Comparison of ENCODE assay signal across 16 cellular contexts in genomic region chr6:111717621-111718020, GRCh38.
"Had no signal": no experiment of that assay in that cellular context is flagged by ENCODE, and none has a peak within 500 bp of the region (broad histone marks: within the 10 kb centered on the region; RNA-seq: fewer than 3 reads in every experiment).

No MANE protein-coding gene starts in this region.

- H3K4me3 ChIP-seq: adrenal gland, cardiac muscle cell, esophagus muscularis mucosa, tibial artery had no signal

- H3K4me3 Mint-ChIP-seq: neural crest cell had no signal

- H3K27me3 ChIP-seq: adrenal gland, cardiac muscle cell, esophagus muscularis mucosa, tibial artery had no signal

- H3K9me3 Mint-ChIP-seq: neural crest cell had no signal

- H3K9me3 ChIP-seq: adrenal gland, esophagus muscularis mucosa, tibial artery had no signal

- DNase-seq: activated gamma-delta T cell treated with Interleukin-2 at 50 U/mL for 16 hours; activated T-cell treated with anti-CD3 and anti-CD28 coated beads, Interleukin-2, amount 50 U/mL, for 1 hour; adrenal gland; hypothalamus; mesendoderm; SHP77; stimulated activated CD4-positive, alpha-beta T cell treated with anti-CD3 and anti-CD28 coated beads, Interleukin-12 subunit alpha, Interleukin-12 subunit beta, amount 100 ng/mL, for 4 hours; stimulated activated CD4-positive, alpha-beta T cell treated with anti-CD3 and anti-CD28 coated beads, Interleukin-2, amount 100 ng/mL, for 24 hours; tibial artery; WERI-Rb-1 had no signal

- FAIRE-seq: colon, urothelium cell line had no signal

- H3K36me3 ChIP-seq: adrenal gland, cardiac muscle cell had no signal

- ATAC-seq: SK-N-SH treated with all-trans-retinoic acid at 6 μM for 48 hours had no signal

- H3K27ac ChIP-seq: adrenal gland, cardiac muscle cell, esophagus muscularis mucosa, tibial artery, WERI-Rb-1 had no signal
